1 cellular context compared by ENCODE assay signal in the genomic region with DNA sequence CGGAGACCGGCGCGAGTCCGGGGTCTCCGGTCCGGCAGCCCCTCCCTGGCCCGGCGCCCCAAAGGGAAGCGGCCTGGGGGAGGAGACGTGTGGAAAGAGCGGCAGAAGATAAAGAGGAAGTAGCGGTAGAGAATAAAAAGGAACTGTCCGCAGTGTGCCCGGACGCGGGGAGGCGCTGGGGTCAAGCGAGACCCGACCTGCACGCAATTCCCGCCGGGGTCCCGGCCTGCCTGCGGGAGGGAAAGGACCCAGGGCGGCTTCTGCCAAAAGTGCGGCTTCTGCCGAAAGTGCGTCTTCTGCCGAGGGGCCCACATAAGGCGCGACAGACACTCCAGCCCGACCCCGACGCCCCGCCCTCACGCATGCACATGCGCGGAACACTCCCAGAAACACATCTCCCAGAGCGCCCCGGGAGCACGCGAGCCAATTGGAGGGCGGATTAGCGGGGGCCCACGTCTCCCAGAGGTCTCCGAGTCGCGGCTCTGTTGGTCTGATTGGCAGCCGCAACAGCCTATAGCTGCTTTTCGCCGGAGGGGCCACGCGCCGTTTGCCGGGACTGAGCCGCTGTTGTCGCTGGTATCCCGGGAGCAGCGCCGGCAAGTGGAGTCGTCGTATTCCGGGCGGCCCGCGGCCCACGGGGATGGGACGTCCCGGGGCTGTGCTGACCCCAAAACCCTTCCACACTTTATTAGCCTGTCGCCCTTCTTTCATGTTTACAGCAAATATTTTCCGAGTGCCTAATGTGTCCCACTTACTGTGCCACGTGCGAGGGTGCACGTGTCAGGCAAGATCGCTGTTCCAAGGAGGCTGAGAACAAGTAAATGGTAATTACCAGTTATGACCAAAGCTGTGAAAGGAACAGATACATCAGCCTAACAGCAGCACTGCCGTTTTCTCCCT.
A peak's percentile ranks its signal among the peaks of the same experiment; 100 is the strongest.
TF ChIP-seq lines count a peak whose summit lies in the region.

No MANE protein-coding gene starts in this region.

TF ChIP-seq in K562, 482 proteins besides CTCF, POLR2A, EP300 and RAD21 (continued from another document and continues in another):
- TF ChIP-seq NCOR1 (IDR thresholded peaks at IDR 0.05) = no peak
- no peak for TF ChIP-seq ZSCAN32 (CRISPR knock-in tag; IDR thresholded peaks at IDR 0.05)
- peak; percentile 92 for TF ChIP-seq RBM25 (IDR thresholded peaks at IDR 0.05; ENCODE audit: low read depth, low read length, severe bottlenecking)
- peak; percentile 46; the same call in 1 of the 2 replicates for TF ChIP-seq STAG1 (CRISPR knock-in tag; IDR thresholded peaks at IDR 0.05; ENCODE audit: borderline replicate concordance)
- 0 out of 2 replicates have a peak, but pooled peaks have one; percentile 25 for TF ChIP-seq ZNF121 (CRISPR knock-in tag; conservative IDR thresholded peaks at IDR 0.05)
- peak; percentile 91 for TF ChIP-seq MBD2 (IDR thresholded peaks at IDR 0.05; ENCODE audit: borderline replicate concordance, low read depth)
- TF ChIP-seq ARID1B (IDR thresholded peaks at IDR 0.05) = peak; percentile 49
- no peak for TF ChIP-seq RFX5 (IDR thresholded peaks at IDR 0.05; ENCODE audit: low read depth, low read length)
- TF ChIP-seq, protein P1, sequence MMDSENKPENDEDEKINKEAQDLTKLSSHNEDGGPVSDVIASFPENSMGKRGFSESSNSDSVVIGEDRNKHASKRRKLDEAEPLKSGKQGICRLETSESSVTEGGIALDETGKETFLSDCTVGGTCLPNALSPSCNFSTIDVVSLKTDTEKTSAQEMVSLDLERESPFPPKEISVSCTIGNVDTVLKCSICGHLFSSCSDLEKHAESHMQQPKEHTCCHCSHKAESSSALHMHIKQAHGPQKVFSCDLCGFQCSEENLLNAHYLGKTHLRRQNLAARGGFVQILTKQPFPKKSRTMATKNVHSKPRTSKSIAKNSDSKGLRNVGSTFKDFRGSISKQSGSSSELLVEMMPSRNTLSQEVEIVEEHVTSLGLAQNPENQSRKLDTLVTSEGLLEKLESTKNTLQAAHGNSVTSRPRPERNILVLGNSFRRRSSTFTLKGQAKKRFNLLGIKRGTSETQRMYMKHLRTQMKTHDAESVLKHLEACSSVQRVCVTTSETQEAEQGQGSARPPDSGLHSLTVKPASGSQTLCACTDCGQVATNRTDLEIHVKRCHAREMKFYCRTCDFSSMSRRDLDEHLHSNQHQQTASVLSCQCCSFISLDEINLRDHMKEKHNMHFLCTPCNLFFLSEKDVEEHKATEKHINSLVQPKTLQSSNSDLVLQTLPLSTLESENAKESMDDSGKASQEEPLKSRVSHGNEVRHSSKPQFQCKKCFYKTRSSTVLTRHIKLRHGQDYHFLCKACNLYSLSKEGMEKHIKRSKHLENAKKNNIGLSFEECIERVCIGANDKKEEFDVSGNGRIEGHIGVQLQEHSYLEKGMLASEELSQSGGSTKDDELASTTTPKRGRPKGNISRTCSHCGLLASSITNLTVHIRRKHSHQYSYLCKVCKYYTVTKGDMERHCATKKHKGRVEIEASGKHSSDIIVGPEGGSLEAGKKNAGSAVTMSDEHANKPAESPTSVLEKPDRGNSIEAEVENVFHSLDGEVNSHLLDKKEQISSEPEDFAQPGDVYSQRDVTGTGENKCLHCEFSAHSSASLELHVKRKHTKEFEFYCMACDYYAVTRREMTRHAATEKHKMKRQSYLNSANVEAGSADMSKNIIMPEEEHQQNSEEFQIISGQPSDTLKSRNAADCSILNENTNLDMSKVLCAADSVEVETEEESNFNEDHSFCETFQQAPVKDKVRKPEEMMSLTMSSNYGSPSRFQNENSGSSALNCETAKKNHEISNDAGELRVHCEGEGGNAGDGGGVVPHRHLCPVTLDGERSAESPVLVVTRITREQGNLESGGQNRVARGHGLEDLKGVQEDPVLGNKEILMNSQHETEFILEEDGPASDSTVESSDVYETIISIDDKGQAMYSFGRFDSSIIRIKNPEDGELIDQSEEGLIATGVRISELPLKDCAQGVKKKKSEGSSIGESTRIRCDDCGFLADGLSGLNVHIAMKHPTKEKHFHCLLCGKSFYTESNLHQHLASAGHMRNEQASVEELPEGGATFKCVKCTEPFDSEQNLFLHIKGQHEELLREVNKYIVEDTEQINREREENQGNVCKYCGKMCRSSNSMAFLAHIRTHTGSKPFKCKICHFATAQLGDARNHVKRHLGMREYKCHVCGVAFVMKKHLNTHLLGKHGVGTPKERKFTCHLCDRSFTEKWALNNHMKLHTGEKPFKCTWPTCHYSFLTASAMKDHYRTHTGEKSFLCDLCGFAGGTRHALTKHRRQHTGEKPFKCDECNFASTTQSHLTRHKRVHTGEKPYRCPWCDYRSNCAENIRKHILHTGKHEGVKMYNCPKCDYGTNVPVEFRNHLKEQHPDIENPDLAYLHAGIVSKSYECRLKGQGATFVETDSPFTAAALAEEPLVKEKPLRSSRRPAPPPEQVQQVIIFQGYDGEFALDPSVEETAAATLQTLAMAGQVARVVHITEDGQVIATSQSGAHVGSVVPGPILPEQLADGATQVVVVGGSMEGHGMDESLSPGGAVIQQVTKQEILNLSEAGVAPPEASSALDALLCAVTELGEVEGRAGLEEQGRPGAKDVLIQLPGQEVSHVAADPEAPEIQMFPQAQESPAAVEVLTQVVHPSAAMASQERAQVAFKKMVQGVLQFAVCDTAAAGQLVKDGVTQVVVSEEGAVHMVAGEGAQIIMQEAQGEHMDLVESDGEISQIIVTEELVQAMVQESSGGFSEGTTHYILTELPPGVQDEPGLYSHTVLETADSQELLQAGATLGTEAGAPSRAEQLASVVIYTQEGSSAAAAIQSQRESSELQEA (IDR thresholded peaks at IDR 0.05; ENCODE audit: low read depth) = peak; percentile 44; the same call in 1 of the 2 replicates
- TF ChIP-seq IFI16 (CRISPR knock-in tag; IDR thresholded peaks at IDR 0.05) = no peak
- peak; percentile 51; the same call in 1 of the 2 replicates for TF ChIP-seq ELF2 (CRISPR knock-in tag; IDR thresholded peaks at IDR 0.05)
- peak; percentile 57 for TF ChIP-seq POLR2B (IDR thresholded peaks at IDR 0.05; ENCODE audit: low read depth, partially characterized antibody)
- TF ChIP-seq, protein P2, sequence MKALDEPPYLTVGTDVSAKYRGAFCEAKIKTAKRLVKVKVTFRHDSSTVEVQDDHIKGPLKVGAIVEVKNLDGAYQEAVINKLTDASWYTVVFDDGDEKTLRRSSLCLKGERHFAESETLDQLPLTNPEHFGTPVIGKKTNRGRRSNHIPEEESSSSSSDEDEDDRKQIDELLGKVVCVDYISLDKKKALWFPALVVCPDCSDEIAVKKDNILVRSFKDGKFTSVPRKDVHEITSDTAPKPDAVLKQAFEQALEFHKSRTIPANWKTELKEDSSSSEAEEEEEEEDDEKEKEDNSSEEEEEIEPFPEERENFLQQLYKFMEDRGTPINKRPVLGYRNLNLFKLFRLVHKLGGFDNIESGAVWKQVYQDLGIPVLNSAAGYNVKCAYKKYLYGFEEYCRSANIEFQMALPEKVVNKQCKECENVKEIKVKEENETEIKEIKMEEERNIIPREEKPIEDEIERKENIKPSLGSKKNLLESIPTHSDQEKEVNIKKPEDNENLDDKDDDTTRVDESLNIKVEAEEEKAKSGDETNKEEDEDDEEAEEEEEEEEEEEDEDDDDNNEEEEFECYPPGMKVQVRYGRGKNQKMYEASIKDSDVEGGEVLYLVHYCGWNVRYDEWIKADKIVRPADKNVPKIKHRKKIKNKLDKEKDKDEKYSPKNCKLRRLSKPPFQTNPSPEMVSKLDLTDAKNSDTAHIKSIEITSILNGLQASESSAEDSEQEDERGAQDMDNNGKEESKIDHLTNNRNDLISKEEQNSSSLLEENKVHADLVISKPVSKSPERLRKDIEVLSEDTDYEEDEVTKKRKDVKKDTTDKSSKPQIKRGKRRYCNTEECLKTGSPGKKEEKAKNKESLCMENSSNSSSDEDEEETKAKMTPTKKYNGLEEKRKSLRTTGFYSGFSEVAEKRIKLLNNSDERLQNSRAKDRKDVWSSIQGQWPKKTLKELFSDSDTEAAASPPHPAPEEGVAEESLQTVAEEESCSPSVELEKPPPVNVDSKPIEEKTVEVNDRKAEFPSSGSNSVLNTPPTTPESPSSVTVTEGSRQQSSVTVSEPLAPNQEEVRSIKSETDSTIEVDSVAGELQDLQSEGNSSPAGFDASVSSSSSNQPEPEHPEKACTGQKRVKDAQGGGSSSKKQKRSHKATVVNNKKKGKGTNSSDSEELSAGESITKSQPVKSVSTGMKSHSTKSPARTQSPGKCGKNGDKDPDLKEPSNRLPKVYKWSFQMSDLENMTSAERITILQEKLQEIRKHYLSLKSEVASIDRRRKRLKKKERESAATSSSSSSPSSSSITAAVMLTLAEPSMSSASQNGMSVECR (CRISPR knock-in tag; IDR thresholded peaks at IDR 0.05) = 0 out of 2 replicates have a peak, but pooled peaks have one; percentile 14
- no peak for TF ChIP-seq EHMT2 (IDR thresholded peaks at IDR 0.05)
- TF ChIP-seq FOXK2 (conservative IDR thresholded peaks at IDR 0.05 in 1 of 2, IDR thresholded peaks at IDR 0.05 in 1 of 2; ENCODE audit: low read depth in 2 of 2) = peak; percentile 83 to 87; a peak in 3 of 4 replicates
- TF ChIP-seq, protein P3, sequence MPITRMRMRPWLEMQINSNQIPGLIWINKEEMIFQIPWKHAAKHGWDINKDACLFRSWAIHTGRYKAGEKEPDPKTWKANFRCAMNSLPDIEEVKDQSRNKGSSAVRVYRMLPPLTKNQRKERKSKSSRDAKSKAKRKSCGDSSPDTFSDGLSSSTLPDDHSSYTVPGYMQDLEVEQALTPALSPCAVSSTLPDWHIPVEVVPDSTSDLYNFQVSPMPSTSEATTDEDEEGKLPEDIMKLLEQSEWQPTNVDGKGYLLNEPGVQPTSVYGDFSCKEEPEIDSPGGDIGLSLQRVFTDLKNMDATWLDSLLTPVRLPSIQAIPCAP (CRISPR knock-in tag; IDR thresholded peaks at IDR 0.05; ENCODE audit: borderline replicate concordance) = peak; percentile 96
- TF ChIP-seq ZNF551 (CRISPR knock-in tag; IDR thresholded peaks at IDR 0.05) = no peak
- no peak for TF ChIP-seq NR4A1 (CRISPR knock-in tag; IDR thresholded peaks at IDR 0.05)
- TF ChIP-seq NR4A1 (tag; IDR thresholded peaks at IDR 0.05) = peak; percentile 49; the same call in 1 of the 2 replicates
- TF ChIP-seq ZNF668 (CRISPR knock-in tag; IDR thresholded peaks at IDR 0.05) = 0 out of 2 replicates have a peak, but pooled peaks have one; percentile 54
- TF ChIP-seq TBP (optimal IDR thresholded peaks at IDR 0.05; ENCODE audit: low read depth, low read length) = peak; percentile 28
- TF ChIP-seq, protein P4, sequence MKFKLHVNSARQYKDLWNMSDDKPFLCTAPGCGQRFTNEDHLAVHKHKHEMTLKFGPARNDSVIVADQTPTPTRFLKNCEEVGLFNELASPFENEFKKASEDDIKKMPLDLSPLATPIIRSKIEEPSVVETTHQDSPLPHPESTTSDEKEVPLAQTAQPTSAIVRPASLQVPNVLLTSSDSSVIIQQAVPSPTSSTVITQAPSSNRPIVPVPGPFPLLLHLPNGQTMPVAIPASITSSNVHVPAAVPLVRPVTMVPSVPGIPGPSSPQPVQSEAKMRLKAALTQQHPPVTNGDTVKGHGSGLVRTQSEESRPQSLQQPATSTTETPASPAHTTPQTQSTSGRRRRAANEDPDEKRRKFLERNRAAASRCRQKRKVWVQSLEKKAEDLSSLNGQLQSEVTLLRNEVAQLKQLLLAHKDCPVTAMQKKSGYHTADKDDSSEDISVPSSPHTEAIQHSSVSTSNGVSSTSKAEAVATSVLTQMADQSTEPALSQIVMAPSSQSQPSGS (CRISPR knock-in tag; IDR thresholded peaks at IDR 0.05) = peak; percentile 68
- peak; percentile 82; the same call in 1 of the 2 replicates for TF ChIP-seq ZNF12 (CRISPR knock-in tag; IDR thresholded peaks at IDR 0.05)
- TF ChIP-seq TAF7 (tag; IDR thresholded peaks at IDR 0.05) = no peak
- 0 out of 2 replicates have a peak, but pooled peaks have one; percentile 42 for TF ChIP-seq RAD51 (IDR thresholded peaks at IDR 0.05; ENCODE audit: borderline replicate concordance, low read depth)
- TF ChIP-seq, protein P5, sequence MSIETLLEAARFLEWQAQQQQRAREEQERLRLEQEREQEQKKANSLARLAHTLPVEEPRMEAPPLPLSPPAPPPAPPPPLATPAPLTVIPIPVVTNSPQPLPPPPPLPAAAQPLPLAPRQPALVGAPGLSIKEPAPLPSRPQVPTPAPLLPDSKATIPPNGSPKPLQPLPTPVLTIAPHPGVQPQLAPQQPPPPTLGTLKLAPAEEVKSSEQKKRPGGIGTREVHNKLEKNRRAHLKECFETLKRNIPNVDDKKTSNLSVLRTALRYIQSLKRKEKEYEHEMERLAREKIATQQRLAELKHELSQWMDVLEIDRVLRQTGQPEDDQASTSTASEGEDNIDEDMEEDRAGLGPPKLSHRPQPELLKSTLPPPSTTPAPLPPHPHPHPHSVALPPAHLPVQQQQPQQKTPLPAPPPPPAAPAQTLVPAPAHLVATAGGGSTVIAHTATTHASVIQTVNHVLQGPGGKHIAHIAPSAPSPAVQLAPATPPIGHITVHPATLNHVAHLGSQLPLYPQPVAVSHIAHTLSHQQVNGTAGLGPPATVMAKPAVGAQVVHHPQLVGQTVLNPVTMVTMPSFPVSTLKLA (conservative IDR thresholded peaks at IDR 0.05) = peak; percentile 99
- peak; percentile 13; the same call in 1 of the 2 replicates for TF ChIP-seq GATAD2B (IDR thresholded peaks at IDR 0.05; ENCODE audit: borderline replicate concordance)
- TF ChIP-seq MYC (IDR thresholded peaks at IDR 0.05; ENCODE audit: low read depth, low read length) = peak; percentile 93
- TF ChIP-seq MYC (CRISPR knock-in tag; IDR thresholded peaks at IDR 0.05; ENCODE audit: borderline replicate concordance, low read depth) = peak; percentile 80
- TF ChIP-seq, protein P6, sequence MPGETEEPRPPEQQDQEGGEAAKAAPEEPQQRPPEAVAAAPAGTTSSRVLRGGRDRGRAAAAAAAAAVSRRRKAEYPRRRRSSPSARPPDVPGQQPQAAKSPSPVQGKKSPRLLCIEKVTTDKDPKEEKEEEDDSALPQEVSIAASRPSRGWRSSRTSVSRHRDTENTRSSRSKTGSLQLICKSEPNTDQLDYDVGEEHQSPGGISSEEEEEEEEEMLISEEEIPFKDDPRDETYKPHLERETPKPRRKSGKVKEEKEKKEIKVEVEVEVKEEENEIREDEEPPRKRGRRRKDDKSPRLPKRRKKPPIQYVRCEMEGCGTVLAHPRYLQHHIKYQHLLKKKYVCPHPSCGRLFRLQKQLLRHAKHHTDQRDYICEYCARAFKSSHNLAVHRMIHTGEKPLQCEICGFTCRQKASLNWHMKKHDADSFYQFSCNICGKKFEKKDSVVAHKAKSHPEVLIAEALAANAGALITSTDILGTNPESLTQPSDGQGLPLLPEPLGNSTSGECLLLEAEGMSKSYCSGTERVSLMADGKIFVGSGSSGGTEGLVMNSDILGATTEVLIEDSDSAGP (CRISPR knock-in tag; IDR thresholded peaks at IDR 0.05) = no peak
- peak; percentile 96; the same call in 1 of the 2 replicates for TF ChIP-seq NR1H2 (CRISPR knock-in tag; IDR thresholded peaks at IDR 0.05)
- TF ChIP-seq, protein P7, sequence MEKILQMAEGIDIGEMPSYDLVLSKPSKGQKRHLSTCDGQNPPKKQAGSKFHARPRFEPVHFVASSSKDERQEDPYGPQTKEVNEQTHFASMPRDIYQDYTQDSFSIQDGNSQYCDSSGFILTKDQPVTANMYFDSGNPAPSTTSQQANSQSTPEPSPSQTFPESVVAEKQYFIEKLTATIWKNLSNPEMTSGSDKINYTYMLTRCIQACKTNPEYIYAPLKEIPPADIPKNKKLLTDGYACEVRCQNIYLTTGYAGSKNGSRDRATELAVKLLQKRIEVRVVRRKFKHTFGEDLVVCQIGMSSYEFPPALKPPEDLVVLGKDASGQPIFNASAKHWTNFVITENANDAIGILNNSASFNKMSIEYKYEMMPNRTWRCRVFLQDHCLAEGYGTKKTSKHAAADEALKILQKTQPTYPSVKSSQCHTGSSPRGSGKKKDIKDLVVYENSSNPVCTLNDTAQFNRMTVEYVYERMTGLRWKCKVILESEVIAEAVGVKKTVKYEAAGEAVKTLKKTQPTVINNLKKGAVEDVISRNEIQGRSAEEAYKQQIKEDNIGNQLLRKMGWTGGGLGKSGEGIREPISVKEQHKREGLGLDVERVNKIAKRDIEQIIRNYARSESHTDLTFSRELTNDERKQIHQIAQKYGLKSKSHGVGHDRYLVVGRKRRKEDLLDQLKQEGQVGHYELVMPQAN (IDR thresholded peaks at IDR 0.05; ENCODE audit: borderline replicate concordance) = peak; percentile 98
- no peak for TF ChIP-seq PPARD (CRISPR knock-in tag; IDR thresholded peaks at IDR 0.05)
